ENCODE assay signal across 17 cellular contexts in the genomic region with DNA sequence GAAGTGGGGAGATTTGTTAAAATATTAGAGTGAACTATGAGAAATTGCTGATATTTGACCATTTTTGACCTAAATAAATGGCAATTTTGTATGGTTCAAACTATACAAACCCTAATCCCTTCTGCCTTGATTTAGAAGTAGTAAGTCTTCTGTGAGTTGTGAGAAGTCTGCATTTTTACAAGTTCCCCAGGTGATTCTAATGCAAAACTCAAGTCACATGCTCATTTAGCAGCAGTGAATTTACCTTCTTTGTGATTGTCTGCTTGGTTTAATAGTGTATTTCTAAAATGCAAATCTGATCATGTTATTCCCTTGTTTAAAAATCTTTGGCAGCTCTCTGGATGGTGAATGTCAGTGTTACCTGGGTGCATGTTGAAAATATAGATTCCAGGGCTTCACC.
A peak's percentile ranks its signal among the peaks of the same experiment; 100 is the strongest.
DNase-seq lines count a peak whose midpoint lies in the region; ATAC-seq lines count a peak whose summit lies in the region.
"Had no signal": no experiment of that assay in that cellular context is flagged by ENCODE, and none has a peak within 500 bp of the region (broad histone marks: within the 10 kb centered on the region; RNA-seq: fewer than 3 reads in every experiment).

No MANE protein-coding gene starts in this region.

- DNase-seq in substantia nigra (lab: John Stamatoyannopoulos, UW): no peak
- DNase-seq in DMS 273 treated with DMSO at 0.1 percent for 48 hours (lab: John Stamatoyannopoulos, UW): no peak
- DNase-seq in NCI-H2107 treated with DMSO at 0.1 percent for 48 hours (lab: John Stamatoyannopoulos, UW; ENCODE audit: unreplicated experiment): no peak
- DNase-seq: CD4-positive, alpha-beta memory T cell; GF-D8; GOT3; NCI-H1105 treated with DMSO at 0.1 percent for 48 hours; NCI-H1694; NCI-H2081 treated with DMSO at 0.1 percent for 48 hours had no signal

- H3K36me3 ChIP-seq in HUES6 (ENCODE audit: control insufficient read depth, insufficient read depth, low read length) (no peaks in the 10 kb centered on the region), iPS-20b (ENCODE audit: insufficient read depth, low read depth, low read length) (no peaks in the 10 kb centered on the region)

- H3K9ac ChIP-seq in HUES6 (ENCODE audit: low read length) (no peak overlapping the region), iPS-20b (ENCODE audit: low read depth, low read length) (peak overlapping the region; percentile 92; the same call in 1 of the 2 replicates)

- ATAC-seq in GM18909 (IDR thresholded peaks at IDR 0.05; ENCODE audit: poor library complexity, unreplicated experiment): no peak
- no peak for ATAC-seq in HG02623 (IDR thresholded peaks at IDR 0.05; ENCODE audit: unreplicated experiment)
- ATAC-seq: GM12878, Right ventricle myocardium inferior had no signal

- H3K27ac ChIP-seq in HUES6 (ENCODE audit: low read depth, low read length): no peak overlapping the region
- peak overlapping the region; percentile 54 for H3K27ac ChIP-seq in cingulate gyrus (ENCODE audit: low read depth, low read length)
- H3K27ac ChIP-seq in iPS-20b (ENCODE audit: low read length): no peak overlapping the region
- H3K27ac ChIP-seq in substantia nigra (ENCODE audit: low read depth, low read length, poor library complexity, severe bottlenecking): peak overlapping the region; percentile 94
- H3K27ac ChIP-seq: HL-60 had no signal

- H3K4me1 ChIP-seq in HUES6 (ENCODE audit: control insufficient read depth, insufficient read depth, low read length): peaks cover 28% of the 10 kb centered on the region
- H3K4me1 ChIP-seq in iPS-20b (ENCODE audit: insufficient read depth, low read length): peaks cover 36% of the 10 kb centered on the region

- H3K9me3 ChIP-seq in HUES6 (ENCODE audit: control insufficient read depth, insufficient read depth, low read depth, low read length) (peaks cover 6% of the 10 kb centered on the region), iPS-20b (ENCODE audit: insufficient read depth, low read depth, low read length) (peaks cover 6% of the 10 kb centered on the region)

- 0 out of 2 replicates have a peak, but pooled peaks cover 12% of the 10 kb centered on the region for H3K27me3 ChIP-seq in HUES6 (ENCODE audit: control insufficient read depth, insufficient read depth, low read length)
- peaks cover 17% of the 10 kb centered on the region; the same call in 1 of the 2 replicates for H3K27me3 ChIP-seq in iPS-20b (ENCODE audit: insufficient read depth, low read length)

- H3K4me3 ChIP-seq in HUES6 (ENCODE audit: low read depth, low read length) (peak overlapping the region; percentile 26; the same call in 1 of the 2 replicates), iPS-20b (ENCODE audit: low read length) (peak overlapping the region; percentile 95)
- H3K4me3 ChIP-seq: GM12878 had no signal

Comparison
In these comparisons a context has a peak if more than half of its experiments do, and no peak if none do; other contexts are left out.
1. H3K27ac ChIP-seq: peak in cingulate gyrus (single experiment) and substantia nigra (single experiment); none in HUES6 (single experiment) and iPS-20b (single experiment).